In genomic region chr2:40041983-40042382, GRCh38 we compare ENCODE assay signal across 20 cellular contexts.
A peak's percentile ranks its signal among the peaks of the same experiment; 100 is the strongest.
DNase-seq lines count a peak whose midpoint lies in the region; ATAC-seq, FAIRE-seq and TF ChIP-seq lines count a peak whose summit lies in the region.
"Had no signal": no experiment of that assay in that cellular context is flagged by ENCODE, and none has a peak within 500 bp of the region (broad histone marks: within the 10 kb centered on the region; RNA-seq: fewer than 3 reads in every experiment).

No MANE protein-coding gene starts in this region.

- H4K20me1 ChIP-seq in HepG2 (ENCODE audit: insufficient read depth, low read length): no peaks in the 10 kb centered on the region

- POLR2A ChIA-PET in HepG2 (lab: Yijun Ruan, JAX): no interaction called here

- TF ChIP-seq EP300 in HepG2 (IDR thresholded peaks at IDR 0.05; ENCODE audit: low read depth in 2 of 2, low read length in 2 of 2): no peak
- no peak for TF ChIP-seq EP300 in HepG2 (CRISPR knock-in tag; IDR thresholded peaks at IDR 0.05; ENCODE audit: borderline replicate concordance)
- TF ChIP-seq EP300 in tibial nerve (IDR thresholded peaks at IDR 0.05): peak in 1 of 2 donors; percentile 47

- no peak overlapping the region for H3K4me2 ChIP-seq in HepG2 (ENCODE audit: low read depth, low read length)

- peak overlapping the region in 1 of 2 donors; percentile 8 for H3K4me3 Mint-ChIP-seq in CD14-positive monocyte
- H3K4me3 Mint-ChIP-seq in activated T-helper 1 cell treated with anti-CD3 and anti-CD28 coated beads, Interleukin-12 subunit alpha, Interleukin-12 subunit beta, Interleukin-2, Interleukin-4 antibody, amounts not matched to agents 30 ng/mL and 10 ng/mL and 1 ng/mL, durations not matched to agents 14 hours and 24 hours and 36 hours: no peak overlapping the region
- H3K4me3 Mint-ChIP-seq: endodermal cell; stimulated activated naive CD8-positive, alpha-beta T cell treated with anti-CD3 and anti-CD28 coated beads, Interleukin-15, Interleukin-2, amounts not matched to agents 100 ng/mL and 50 ng/mL, for 24 hours; T-helper 17 cell had no signal

- H3K27ac ChIP-seq in HepG2 (ENCODE audit: extremely low read length, insufficient read depth, low read length) (no peak overlapping the region), tibial nerve (no peak overlapping the region)
- H3K27ac ChIP-seq: ascending aorta, C4-2B had no signal

- no peak overlapping the region for H2AFZ ChIP-seq in HepG2 (ENCODE audit: low read length)

- peaks cover 69% of the 10 kb centered on the region for H3K4me1 Mint-ChIP-seq in CD14-positive monocyte
- H3K4me1 Mint-ChIP-seq in activated T-helper 1 cell treated with anti-CD3 and anti-CD28 coated beads, Interleukin-12 subunit alpha, Interleukin-12 subunit beta, Interleukin-2, Interleukin-4 antibody, amounts not matched to agents 30 ng/mL and 10 ng/mL and 1 ng/mL, durations not matched to agents 14 hours and 24 hours and 36 hours (ENCODE audit: low read depth): no peaks in the 10 kb centered on the region
- H3K4me1 Mint-ChIP-seq: endodermal cell, T-helper 17 cell had no signal

- no peaks in the 10 kb centered on the region; a peak in 1 of 5 replicates for H3K27me3 ChIP-seq in HepG2 (ENCODE audit: control insufficient read depth in 1 of 2, insufficient read depth in 2 of 2, low read length in 2 of 2)
- H3K27me3 ChIP-seq in tibial nerve: no peaks in the 10 kb centered on the region
- H3K27me3 ChIP-seq: ascending aorta had no signal

- H3K9me3 ChIP-seq in HepG2 (ENCODE audit: low read length): no peaks in the 10 kb centered on the region
- no peaks in the 10 kb centered on the region for H3K9me3 ChIP-seq in tibial nerve
- H3K9me3 ChIP-seq: ascending aorta had no signal

- peaks cover 0 to 3% (median 2%) of the 10 kb centered on the region in 3 donors for H3K27me3 Mint-ChIP-seq in CD14-positive monocyte (ENCODE audit: low read depth in 3 of 3)
- H3K27me3 Mint-ChIP-seq in activated T-helper 1 cell treated with anti-CD3 and anti-CD28 coated beads, Interleukin-12 subunit alpha, Interleukin-12 subunit beta, Interleukin-2, Interleukin-4 antibody, amounts not matched to agents 30 ng/mL and 10 ng/mL and 1 ng/mL, durations not matched to agents 14 hours and 24 hours and 36 hours (ENCODE audit: insufficient read depth): no peaks in the 10 kb centered on the region

- CTCF ChIA-PET in HepG2 (lab: Yijun Ruan, JAX; ENCODE audit: low intra/inter-chr PET ratio, low total read pairs): no interaction called here

- no TSS peak for BruUV-seq in HepG2 (replicated peaks; lab: Mats Ljungman, UMichigan)

- H3K4me3 ChIP-seq in HepG2 (replicated peaks in 1 of 3; ENCODE audit: insufficient read depth in 1 of 3, low read depth in 2 of 3, low read length in 3 of 3) (no peak overlapping the region), tibial nerve (no peak overlapping the region)
- H3K4me3 ChIP-seq: ascending aorta had no signal

- intact Hi-C loops in CD14-positive monocyte (cut with micrococcal nuclease) (no loop called here), HepG2 (cut with micrococcal nuclease; ENCODE audit: unreplicated experiment) (no loop called here)
- intact Hi-C loops in activated T-helper 1 cell treated with anti-CD3 and anti-CD28 coated beads, Interleukin-12 subunit alpha, Interleukin-12 subunit beta, Interleukin-2, Interleukin-4 antibody, amounts not matched to agents 30 ng/mL and 10 ng/mL and 1 ng/mL, durations not matched to agents 14 hours and 24 hours and 36 hours (cut with micrococcal nuclease): no loop called here

- H3K9me3 Mint-ChIP-seq in CD14-positive monocyte: no peaks in the 10 kb centered on the region
- no peaks in the 10 kb centered on the region for H3K9me3 Mint-ChIP-seq in activated T-helper 1 cell treated with anti-CD3 and anti-CD28 coated beads, Interleukin-12 subunit alpha, Interleukin-12 subunit beta, Interleukin-2, Interleukin-4 antibody, amounts not matched to agents 30 ng/mL and 10 ng/mL and 1 ng/mL, durations not matched to agents 14 hours and 24 hours and 36 hours
- H3K9me3 Mint-ChIP-seq: endodermal cell; stimulated activated naive CD8-positive, alpha-beta T cell treated with anti-CD3 and anti-CD28 coated beads, Interleukin-15, Interleukin-2, amounts not matched to agents 100 ng/mL and 50 ng/mL, for 24 hours had no signal

- H3K4me1 ChIP-seq in HepG2 (ENCODE audit: insufficient read depth, low read length) (no peaks in the 10 kb centered on the region), tibial nerve (no peaks in the 10 kb centered on the region)
- H3K4me1 ChIP-seq: ascending aorta had no signal

- FAIRE-seq in HepG2 (lab: Jason Lieb, UNC): no peak
- FAIRE-seq: H54 had no signal

- TF ChIP-seq POLR2A in HepG2 (IDR thresholded peaks at IDR 0.05; ENCODE audit: insufficient read depth in 1 of 2, low read depth in 2 of 2, low read length in 2 of 2) (no peak), tibial nerve (IDR thresholded peaks at IDR 0.05) (no peak)

- no peaks in the 10 kb centered on the region for H3K36me3 Mint-ChIP-seq in CD14-positive monocyte
- peaks cover 3% of the 10 kb centered on the region for H3K36me3 Mint-ChIP-seq in activated T-helper 1 cell treated with anti-CD3 and anti-CD28 coated beads, Interleukin-12 subunit alpha, Interleukin-12 subunit beta, Interleukin-2, Interleukin-4 antibody, amounts not matched to agents 30 ng/mL and 10 ng/mL and 1 ng/mL, durations not matched to agents 14 hours and 24 hours and 36 hours (ENCODE audit: low read depth)

- 4% methylated on average over 2 of the region's 2 CpGs for WGBS in HepG2 (ENCODE audit: low lambda C conversion rate)
- WGBS in tibial nerve, 2 donors: 10 to 11% methylated on average over 2 of the region's 2 CpGs

- H3K79me2 ChIP-seq in HepG2 (ENCODE audit: insufficient read depth, low read length): no peaks in the 10 kb centered on the region

- no peaks in the 10 kb centered on the region for H3K36me3 ChIP-seq in HepG2 (replicated peaks in 1 of 2; ENCODE audit: control insufficient read depth in 1 of 2, insufficient read depth in 2 of 2, low read length in 2 of 2)
- H3K36me3 ChIP-seq in tibial nerve: no peaks in the 10 kb centered on the region
- H3K36me3 ChIP-seq: ascending aorta had no signal

- TF ChIP-seq RAD21 in HepG2 (CRISPR knock-in tag; IDR thresholded peaks at IDR 0.05): no peak

- in situ Hi-C loops in HepG2 (cut with HindIII; ENCODE audit: extremely low pct_ligation_motif_present, low pct_unique_long_range_greater_than_20kb): no loop called here

- DNase-seq in CD14-positive monocyte (ENCODE audit: low spot score) (no peak), M059J (ENCODE audit: low read depth) (peak; percentile 71), astrocyte of the hippocampus (ENCODE audit: low read depth, low spot score) (peak; percentile 21), HepG2 (ENCODE audit: low spot score) (no peak), tibial nerve (ENCODE audit: low spot score in 2 of 2) (no peak), activated T-cell treated with anti-CD3 and anti-CD28 coated beads for 4 hours (no peak), Ammon's horn (ENCODE audit: low spot score) (no peak)
- no peak for DNase-seq in activated T-helper 1 cell treated with anti-CD3 and anti-CD28 coated beads, Interleukin-12 subunit alpha, Interleukin-12 subunit beta, Interleukin-2, Interleukin-4 antibody, amounts not matched to agents 30 ng/mL and 10 ng/mL and 1 ng/mL, durations not matched to agents 14 hours and 24 hours and 36 hours (ENCODE audit: low spot score)
- DNase-seq: activated CD4-positive, alpha-beta T cell treated with anti-CD3 and anti-CD28 coated beads for 4 hours; activated T-cell treated with anti-CD3 and anti-CD28 coated beads, Interleukin-2, amount 50 U/mL, for 48 hours; endodermal cell; left colon; NCI-H1105; T-helper 17 cell had no signal

- H3K27ac Mint-ChIP-seq in CD14-positive monocyte: peak overlapping the region in 5 of 7 donors; percentile 23 to 86 (median 44)
- H3K27ac Mint-ChIP-seq in activated T-helper 1 cell treated with anti-CD3 and anti-CD28 coated beads, Interleukin-12 subunit alpha, Interleukin-12 subunit beta, Interleukin-2, Interleukin-4 antibody, amounts not matched to agents 30 ng/mL and 10 ng/mL and 1 ng/mL, durations not matched to agents 14 hours and 24 hours and 36 hours: no peak overlapping the region
- H3K27ac Mint-ChIP-seq: endodermal cell; stimulated activated naive CD8-positive, alpha-beta T cell treated with anti-CD3 and anti-CD28 coated beads, Interleukin-15, Interleukin-2, amounts not matched to agents 100 ng/mL and 50 ng/mL, for 24 hours; T-helper 17 cell had no signal

- no peak overlapping the region for H3K9ac ChIP-seq in HepG2 (ENCODE audit: insufficient read depth, low read depth, low read length)

- no peak for TF ChIP-seq CTCF in CD14-positive monocyte (IDR thresholded peaks at IDR 0.05)
- no peak for TF ChIP-seq CTCF in HepG2 (CRISPR knock-in tag; IDR thresholded peaks at IDR 0.05)
- no peak for TF ChIP-seq CTCF in tibial nerve (IDR thresholded peaks at IDR 0.05)

- ATAC-seq in HepG2: no peak
- ATAC-seq: left colon, Panc1, sciatic nerve, T-helper 17 cell had no signal

TF ChIP-seq in HepG2, 621 proteins besides CTCF, POLR2A, EP300 and RAD21:
- TF ChIP-seq FOSL2 (CRISPR knock-in tag; IDR thresholded peaks at IDR 0.05) (0 out of 2 replicates have a peak, but pooled peaks have one; percentile 6), ZFYVE20 (CRISPR knock-in tag; IDR thresholded peaks at IDR 0.05; ENCODE audit: borderline replicate concordance, low read depth) (no peak), THYN1 (CRISPR knock-in tag; IDR thresholded peaks at IDR 0.05; ENCODE audit: borderline replicate concordance, low read depth) (no peak), HNRNPK (IDR thresholded peaks at IDR 0.05; ENCODE audit: low read depth, low read length, poor library complexity, severe bottlenecking) (peak; percentile 65)

Comparison
In these comparisons a context has a peak if more than half of its experiments do, and no peak if none do; other contexts are left out.
1. DNase-seq: peak in M059J (single experiment) and astrocyte of the hippocampus (single experiment); none in CD14-positive monocyte (single experiment), HepG2 (single experiment), tibial nerve (0 of 2), activated T-helper 1 cell treated with anti-CD3 and anti-CD28 coated beads, Interleukin-12 subunit alpha, Interleukin-12 subunit beta, Interleukin-2, Interleukin-4 antibody, amounts not matched to agents 30 ng/mL and 10 ng/mL and 1 ng/mL, durations not matched to agents 14 hours and 24 hours and 36 hours (single experiment), activated T-cell treated with anti-CD3 and anti-CD28 coated beads for 4 hours (single experiment) and Ammon's horn (single experiment).